In genomic region chr3:43922374-43922773, GRCh38 we compare ENCODE assay signal across 27 cellular contexts.
"Had no signal": no experiment of that assay in that cellular context is flagged by ENCODE, and none has a peak within 500 bp of the region (broad histone marks: within the 10 kb centered on the region; RNA-seq: fewer than 3 reads in every experiment).

No MANE protein-coding gene starts in this region.

- H3K4me3 ChIP-seq: coronary artery, dorsolateral prefrontal cortex, gastroesophageal sphincter had no signal

- ATAC-seq: activated T-cell treated with anti-CD3 and anti-CD28 coated beads, Interleukin-2, amount 50 U/mL, for 72 hours; esophagus mucosa; gastroesophageal sphincter; WTC11 had no signal

- H3K4me1 Mint-ChIP-seq: activated CD4-positive, alpha-beta memory T cell treated with anti-CD3 and anti-CD28 coated beads, Interleukin-2, amount 10 ng/mL, durations not matched to agents 7 days and 5 days; activated CD4-positive, alpha-beta T cell treated with anti-CD3 and anti-CD28 coated beads, Interleukin-2, amount 10 ng/mL, durations not matched to agents 7 days and 5 days had no signal

- DNase-seq: activated CD4-positive, alpha-beta memory T cell treated with anti-CD3 and anti-CD28 coated beads, Interleukin-2, amount 10 ng/mL, durations not matched to agents 7 days and 5 days; activated CD4-positive, alpha-beta T cell treated with anti-CD3 and anti-CD28 coated beads for 1 hour; activated CD4-positive, alpha-beta T cell treated with anti-CD3 and anti-CD28 coated beads for 4 hours; activated CD4-positive, alpha-beta T cell treated with anti-CD3 and anti-CD28 coated beads, Interleukin-2, amount 10 ng/mL, durations not matched to agents 7 days and 5 days; activated CD4-positive, alpha-beta T cell treated with anti-CD3 and anti-CD28 coated beads, Interleukin-2, amount 50 U/mL, for 4 hours; activated CD8-positive, alpha-beta memory T cell treated with anti-CD3 and anti-CD28 coated beads, Interleukin-2, amount 50 U/mL, for 48 hours; activated gamma-delta T cell treated with Interleukin-2 at 50 U/mL for 16 hours; activated naive CD4-positive, alpha-beta T cell treated with anti-CD3 and anti-CD28 coated beads, Interleukin-2, amount 50 U/mL, for 16 hours; activated naive CD4-positive, alpha-beta T cell treated with Interleukin-2 at 50 U/mL for 16 hours; activated T-cell treated with anti-CD3 and anti-CD28 coated beads for 4 hours; activated T-cell treated with anti-CD3 and anti-CD28 coated beads, Interleukin-2, amount 50 U/mL, for 24 hours; activated T-cell treated with anti-CD3 and anti-CD28 coated beads, Interleukin-2, amount 50 U/mL, for 72 hours; amniotic stem cell; brain microvascular endothelial cell; effector memory CD4-positive, alpha-beta T cell; endodermal cell; foreskin melanocyte; T-helper 2 cell had no signal

- H3K4me3 Mint-ChIP-seq: activated CD4-positive, alpha-beta memory T cell treated with anti-CD3 and anti-CD28 coated beads, Interleukin-2, amount 10 ng/mL, durations not matched to agents 7 days and 5 days; activated CD4-positive, alpha-beta T cell treated with anti-CD3 and anti-CD28 coated beads, Interleukin-2, amount 10 ng/mL, durations not matched to agents 7 days and 5 days; activated naive CD8-positive, alpha-beta T cell; activated T-cell treated with anti-CD3 and anti-CD28 coated beads, Interleukin-2, amount 50 U/mL, for 24 hours; activated T-cell treated with anti-CD3 and anti-CD28 coated beads, Interleukin-2, amount 50 U/mL, for 72 hours; central memory CD8-positive, alpha-beta T cell; dendritic cell treated with granulocyte-macrophage colony-stimulating factor and Interleukin-4, amounts not matched to agents 40 ng/mL and 50 ng/mL, for 4 days; endodermal cell; WTC11 had no signal

- H3K4me1 ChIP-seq: gastroesophageal sphincter had no signal

- H3K36me3 Mint-ChIP-seq: activated naive CD8-positive, alpha-beta T cell; WTC11 had no signal

- H3K27ac ChIP-seq: brain microvascular endothelial cell, coronary artery, dorsolateral prefrontal cortex, gastroesophageal sphincter, VCaP had no signal

- H3K27ac Mint-ChIP-seq: activated CD4-positive, alpha-beta memory T cell treated with anti-CD3 and anti-CD28 coated beads, Interleukin-2, amount 10 ng/mL, durations not matched to agents 7 days and 5 days; activated CD4-positive, alpha-beta T cell treated with anti-CD3 and anti-CD28 coated beads, Interleukin-2, amount 10 ng/mL, durations not matched to agents 7 days and 5 days; activated naive CD8-positive, alpha-beta T cell; activated T-cell treated with anti-CD3 and anti-CD28 coated beads, Interleukin-2, amount 50 U/mL, for 24 hours; activated T-cell treated with anti-CD3 and anti-CD28 coated beads, Interleukin-2, amount 50 U/mL, for 72 hours; dendritic cell treated with granulocyte-macrophage colony-stimulating factor and Interleukin-4, amounts not matched to agents 40 ng/mL and 50 ng/mL, for 4 days; endodermal cell; WTC11 had no signal

- H3K9me3 Mint-ChIP-seq: activated CD4-positive, alpha-beta memory T cell treated with anti-CD3 and anti-CD28 coated beads, Interleukin-2, amount 10 ng/mL, durations not matched to agents 7 days and 5 days; activated CD4-positive, alpha-beta T cell treated with anti-CD3 and anti-CD28 coated beads, Interleukin-2, amount 10 ng/mL, durations not matched to agents 7 days and 5 days; activated T-cell treated with anti-CD3 and anti-CD28 coated beads, Interleukin-2, amount 50 U/mL, for 24 hours; activated T-cell treated with anti-CD3 and anti-CD28 coated beads, Interleukin-2, amount 50 U/mL, for 72 hours; central memory CD8-positive, alpha-beta T cell; dendritic cell treated with granulocyte-macrophage colony-stimulating factor and Interleukin-4, amounts not matched to agents 40 ng/mL and 50 ng/mL, for 4 days; endodermal cell had no signal

- H3K36me3 ChIP-seq: brain microvascular endothelial cell, gastroesophageal sphincter had no signal

- H3K27me3 ChIP-seq: brain microvascular endothelial cell had no signal
